ENCODE assay signal across 23 cellular contexts in genomic region chr10:12237265-12238220, GRCh38. TPM values are rescaled to one million over a fixed set of nuclear protein-coding genes. Genes with fewer than 3 reads are reported as not detected.
DNase-seq lines count a peak whose midpoint lies in the region; ATAC-seq, FAIRE-seq and TF ChIP-seq lines count a peak whose summit lies in the region.
"Had no signal": no experiment of that assay in that cellular context is flagged by ENCODE, and none has a peak within 500 bp of the region (broad histone marks: within the 10 kb centered on the region; RNA-seq: fewer than 3 reads in every experiment).

No MANE protein-coding gene starts in this region.

- 92% methylated on average over 13 of the region's 13 CpGs for WGBS in liver

- no peak overlapping the region for H3K4me3 Mint-ChIP-seq in HFFc6
- H3K4me3 Mint-ChIP-seq: activated CD4-positive, alpha-beta T cell treated with anti-CD3 and anti-CD28 coated beads, Interleukin-2, amount 10 ng/mL, durations not matched to agents 7 days and 5 days had no signal

- no peaks in the 10 kb centered on the region for H3K9me3 ChIP-seq in adipocyte (ENCODE audit: control insufficient read depth, low read length)
- no peaks in the 10 kb centered on the region for H3K9me3 ChIP-seq in liver (ENCODE audit: control insufficient read depth in 4 of 4, low read length in 3 of 4)
- H3K9me3 ChIP-seq: ascending aorta, neutrophil, sigmoid colon, uterus had no signal

- no peak for FAIRE-seq in GM12891 (lab: Jason Lieb, UNC)
- FAIRE-seq: GM12892, keratinocyte had no signal

- DNase-seq in AG10803 (ENCODE audit: low read depth): peak; percentile 14
- no peak for DNase-seq in GM12891 (ENCODE audit: insufficient read length, low spot score)
- peak; percentile 71 for DNase-seq in adipocyte (ENCODE audit: low read depth)
- no peak for DNase-seq in T-helper 9 cell
- no peak for DNase-seq in HFFc6
- DNase-seq in COLO668 (lab: John Stamatoyannopoulos, UW; ENCODE audit: unreplicated experiment): no peak
- DNase-seq: activated CD4-positive, alpha-beta T cell treated with anti-CD3 and anti-CD28 coated beads, Interleukin-2, amount 10 ng/mL, durations not matched to agents 7 days and 5 days; activated naive CD4-positive, alpha-beta T cell treated with Interleukin-2 at 50 U/mL for 16 hours; AML-193; hippocampal formation; Karpas-422; NCI-H1105 treated with DMSO at 0.1 percent for 48 hours; NCI-H748 treated with DMSO at 0.1 percent for 48 hours; sigmoid colon; stimulated activated CD4-positive, alpha-beta T cell treated with anti-CD3 and anti-CD28 coated beads, Interleukin-1b, Interleukin-23, amount 100 ng/mL, for 48 hours; uterus had no signal

- no peaks in the 10 kb centered on the region for H3K27me3 ChIP-seq in adipocyte (replicated peaks; ENCODE audit: control insufficient read depth, insufficient read depth, low read length)
- H3K27me3 ChIP-seq in liver (ENCODE audit: control insufficient read depth in 4 of 4, insufficient read depth in 4 of 4, low read length in 3 of 4): no peaks in the 10 kb centered on the region
- H3K27me3 ChIP-seq: ascending aorta, neutrophil, sigmoid colon, uterus had no signal

- no peak for ATAC-seq in GM21515 (IDR thresholded peaks at IDR 0.05; ENCODE audit: unreplicated experiment)
- ATAC-seq: Panc1 had no signal

- H3K4me1 Mint-ChIP-seq in HFFc6 (ENCODE audit: low read depth): no peaks in the 10 kb centered on the region

- no peaks in the 10 kb centered on the region; the same call in 1 of the 2 replicates for H3K27me3 Mint-ChIP-seq in HFFc6 (ENCODE audit: insufficient read depth)
- H3K27me3 Mint-ChIP-seq: activated CD4-positive, alpha-beta T cell treated with anti-CD3 and anti-CD28 coated beads, Interleukin-2, amount 10 ng/mL, durations not matched to agents 7 days and 5 days had no signal

- H3K4me3 ChIP-seq in AG10803 (ENCODE audit: low read length) (no peak overlapping the region), adipocyte (ENCODE audit: low read length) (no peak overlapping the region), liver (ENCODE audit: low read depth in 1 of 3, low read length in 3 of 3) (no peak overlapping the region)
- H3K4me3 ChIP-seq: ascending aorta, sigmoid colon, uterus had no signal

- H3K36me3 ChIP-seq in adipocyte (ENCODE audit: control insufficient read depth, insufficient read depth, low read length, severe bottlenecking): peaks cover 69% of the 10 kb centered on the region
- peaks cover 5 to 9% (median 6%) of the 10 kb centered on the region in 4 donors for H3K36me3 ChIP-seq in liver (ENCODE audit: control insufficient read depth in 4 of 4, insufficient read depth in 3 of 4, low read depth in 1 of 4, low read length in 3 of 4)
- H3K36me3 ChIP-seq: uterus had no signal

- no peak for TF ChIP-seq RAD21 in liver (IDR thresholded peaks at IDR 0.05)

- TF ChIP-seq POLR2A in GM12891 (IDR thresholded peaks at IDR 0.05; ENCODE audit: low read depth, low read length): no peak

- H3K36me3 Mint-ChIP-seq in HFFc6 (ENCODE audit: low read depth): peaks cover 21% of the 10 kb centered on the region

- TF ChIP-seq CTCF in AG10803 (conservative IDR thresholded peaks at IDR 0.05; ENCODE audit: low read length): no peak
- no peak for TF ChIP-seq CTCF in liver (IDR thresholded peaks at IDR 0.05; ENCODE audit: low read depth, low read length, missing input control)
- no peak for TF ChIP-seq CTCF in HFFc6 (IDR thresholded peaks at IDR 0.05)

- H3K9ac ChIP-seq in adipocyte (ENCODE audit: low read length) (no peak overlapping the region), liver (ENCODE audit: low read depth in 1 of 2, low read length in 2 of 2) (no peak overlapping the region)

- H3K27ac ChIP-seq in liver (ENCODE audit: low read depth in 1 of 2, low read length in 2 of 2): peak overlapping the region in 1 of 2 donors; percentile 22
- H3K27ac ChIP-seq: uterus had no signal

- no peaks in the 10 kb centered on the region for H3K9me3 Mint-ChIP-seq in HFFc6
- H3K9me3 Mint-ChIP-seq: activated CD4-positive, alpha-beta T cell treated with anti-CD3 and anti-CD28 coated beads, Interleukin-2, amount 10 ng/mL, durations not matched to agents 7 days and 5 days had no signal

- H3K27ac Mint-ChIP-seq in HFFc6: no peak overlapping the region
- H3K27ac Mint-ChIP-seq: activated CD4-positive, alpha-beta T cell treated with anti-CD3 and anti-CD28 coated beads, Interleukin-2, amount 10 ng/mL, durations not matched to agents 7 days and 5 days had no signal

- peaks cover 4% of the 10 kb centered on the region for H3K4me1 ChIP-seq in adipocyte (ENCODE audit: control insufficient read depth, insufficient read depth, low read length)
- peaks cover 7 to 18% (median 9%) of the 10 kb centered on the region in 4 donors for H3K4me1 ChIP-seq in liver (ENCODE audit: control insufficient read depth in 4 of 4, insufficient read depth in 4 of 4, low read length in 3 of 4)
- H3K4me1 ChIP-seq: uterus had no signal

TF ChIP-seq in GM12891, 5 proteins besides CTCF, POLR2A, EP300 and RAD21:
- TF ChIP-seq TAF1 (IDR thresholded peaks at IDR 0.05; ENCODE audit: low read depth, low read length) (no peak), SPI1 (IDR thresholded peaks at IDR 0.05; ENCODE audit: low read depth, low read length) (peak; percentile 22; the same call in 1 of the 2 replicates), POU2F2 (IDR thresholded peaks at IDR 0.05; ENCODE audit: low read depth, low read length) (no peak), PAX5 (IDR thresholded peaks at IDR 0.05; ENCODE audit: insufficient read depth, low read length, severe bottlenecking) (no peak)

TF ChIP-seq in liver, 16 proteins besides CTCF, POLR2A, EP300 and RAD21:
- TF ChIP-seq HNF4A (conservative IDR thresholded peaks at IDR 0.05): peak; percentile 8 to 59
- TF ChIP-seq MAX (IDR thresholded peaks at IDR 0.05): no peak
- peak; percentile 8 for TF ChIP-seq SP1 (IDR thresholded peaks at IDR 0.05)

RNA-seq across cellular contexts. Expression of gene CDC123, which starts 41.6 kb away (rescaled TPM):
- polyA plus RNA-seq in GM12891 (2012; ENCODE audit: low read depth, missing spikeins): 105 TPM
- total RNA-seq in liver: 10 to 100 TPM; 43.3 to 58.5 TPM
- polyA plus RNA-seq in liver: 10 to 100 TPM; 32.7 to 38.0 TPM
- total RNA-seq in HFFc6 (2021; fragmentation: NEBNext Ultra II Directional; extraction: Animal tissue kit (Norgen Biotek cat#: 25700)): 100 to 1,000 TPM in 3 of 6 experiments, 10 to 100 TPM in 3; 90.9 to 116 (median 99.5) TPM

RNA-seq across cellular contexts. Expression of gene NUDT5, which starts 41.9 kb away (rescaled TPM):
- 113 TPM for polyA plus RNA-seq in GM12891 (2012; ENCODE audit: low read depth, missing spikeins)
- 10 to 100 TPM; 21.9 to 44.3 TPM for total RNA-seq in liver
- polyA plus RNA-seq in liver: 100 to 1,000 TPM in 1 of 2 donors, 10 to 100 TPM in 1; 54.3 to 115 TPM
- 10 to 100 TPM; 49.4 to 59.7 (median 51.1) TPM for total RNA-seq in HFFc6 (2021; fragmentation: NEBNext Ultra II Directional; extraction: Animal tissue kit (Norgen Biotek cat#: 25700))

Comparison
In these comparisons a context has a peak if more than half of its experiments do, and no peak if none do; other contexts are left out.
1. DNase-seq: peak in AG10803 (single experiment) and adipocyte (single experiment); none in GM12891 (single experiment), T-helper 9 cell (single experiment), HFFc6 (single experiment) and COLO668 (single experiment).